Comparison of ENCODE assay signal across 1 cellular context in genomic region chr11:32473282-32473909, GRCh38.
TF ChIP-seq lines count a peak whose summit lies in the region.

No MANE protein-coding gene starts in this region.

TF ChIP-seq in K562, 482 proteins besides CTCF, POLR2A, EP300 and RAD21 (continued from another document):
- TF ChIP-seq ESRRA (IDR thresholded peaks at IDR 0.05; ENCODE audit: borderline replicate concordance, low read depth) (peak; percentile 41; the same call in 1 of the 2 replicates), E2F4 (CRISPR knock-in tag; IDR thresholded peaks at IDR 0.05; ENCODE audit: low read depth) (no peak), ZNF212 (CRISPR knock-in tag; IDR thresholded peaks at IDR 0.05) (no peak), SRSF3 (IDR thresholded peaks at IDR 0.05; ENCODE audit: insufficient read depth, low read length) (no peak), ZNF165 (CRISPR knock-in tag; IDR thresholded peaks at IDR 0.05; ENCODE audit: borderline replicate concordance) (no peak), NONO (IDR thresholded peaks at IDR 0.05; ENCODE audit: low read depth in 2 of 2, low read length in 1 of 2) (no peak), MEF2A (IDR thresholded peaks at IDR 0.05; ENCODE audit: control insufficient read depth, low read depth, low read length) (no peak), ZNF785 (CRISPR knock-in tag; IDR thresholded peaks at IDR 0.05) (no peak), HINFP (tag; conservative IDR thresholded peaks at IDR 0.05; ENCODE audit: low read depth) (no peak)
